Comparison of ENCODE assay signal across 16 cellular contexts in genomic region chr15:89506026-89506686, GRCh38. TPM values are rescaled to one million over a fixed set of nuclear protein-coding genes. Genes with fewer than 3 reads are reported as not detected.
A peak's percentile ranks its signal among the peaks of the same experiment; 100 is the strongest.
DNase-seq lines count a peak whose midpoint lies in the region; ATAC-seq and TF ChIP-seq lines count a peak whose summit lies in the region.
"Had no signal": no experiment of that assay in that cellular context is flagged by ENCODE, and none has a peak within 500 bp of the region (broad histone marks: within the 10 kb centered on the region; RNA-seq: fewer than 3 reads in every experiment).

No MANE protein-coding gene starts in this region.

- POLR2A ChIA-PET in HEK293 (lab: Yijun Ruan, JAX): no interaction called here

- no peak overlapping the region for H3K4me3 ChIP-seq in HEK293 (ENCODE audit: low read depth, low read length)
- H3K4me3 ChIP-seq: BLaER1 had no signal

- H3K9me3 ChIP-seq in HEK293 (ENCODE audit: control insufficient read depth, insufficient read depth, low read depth, low read length): no peaks in the 10 kb centered on the region
- H3K9me3 ChIP-seq: BLaER1 had no signal

- H3K36me3 ChIP-seq in HEK293 (ENCODE audit: control insufficient read depth in 2 of 2, insufficient read depth in 1 of 2, low read length in 2 of 2): no peaks in the 10 kb centered on the region
- H3K36me3 ChIP-seq: BLaER1 had no signal

- DNase-seq in activated CD8-positive, alpha-beta memory T cell treated with anti-CD3 and anti-CD28 coated beads for 24 hours: peak; percentile 28
- DNase-seq in activated CD8-positive, alpha-beta memory T cell treated with anti-CD3 and anti-CD28 coated beads, Interleukin-2, amount 50 U/mL, for 4 hours: no peak
- peak; percentile 33 for DNase-seq in ecto neural progenitor cell (ENCODE audit: low spot score)
- peak; percentile 24 for DNase-seq in left lobe of liver (ENCODE audit: low spot score)
- no peak for DNase-seq in DMS 273 treated with DMSO at 0.1 percent for 48 hours (lab: John Stamatoyannopoulos, UW)
- DNase-seq in NCI-H2081 treated with DMSO at 0.1 percent for 48 hours (lab: John Stamatoyannopoulos, UW): no peak
- DNase-seq in NCI-H510A (lab: John Stamatoyannopoulos, UW): no peak
- DNase-seq: 8988T; AML-193; CD8-positive, alpha-beta memory T cell; HCEC 1CT had no signal

- no peaks in the 10 kb centered on the region for H3K4me1 ChIP-seq in HEK293 (ENCODE audit: control insufficient read depth, insufficient read depth, low read length)
- H3K4me1 ChIP-seq: BLaER1 had no signal

- TF ChIP-seq CTCF in HEK293 (tag by site-specific recombination; IDR thresholded peaks at IDR 0.05): no peak

- ATAC-seq in left lobe of liver: no peak

- H3K27ac ChIP-seq in HEK293 (ENCODE audit: extremely low read depth, low read depth, low read length): no peak overlapping the region
- H3K27ac ChIP-seq: BLaER1 had no signal

- CTCF ChIA-PET in HEK293 (lab: Yijun Ruan, JAX): interaction anchor here (0.9 to 1.0 kb wide), 2 partner anchors 11 to 131 kb away, joined by 3 to 6 read pairs; no protein-coding TSS in a partner anchor

TF ChIP-seq in HEK293, 187 proteins besides CTCF, POLR2A, EP300 and RAD21:
- no peak for TF ChIP-seq ZNF561 (tag by site-specific recombination; IDR thresholded peaks at IDR 0.05; ENCODE audit: borderline replicate concordance)
- peak; percentile 56; the same call in 1 of the 2 replicates for TF ChIP-seq ZNF416 (tag by site-specific recombination; IDR thresholded peaks at IDR 0.05)
- peak; percentile 100 for TF ChIP-seq ZNF10 (tag by site-specific recombination; IDR thresholded peaks at IDR 0.05)
- TF ChIP-seq ZNF280D (tag by site-specific recombination; IDR thresholded peaks at IDR 0.05): 0 out of 2 replicates have a peak, but pooled peaks have one; percentile 48
TF ChIP-seq in HEK293: peak in this region for 3.

RNA-seq across cellular contexts. Expression of gene RHCG, which starts 9.8 kb away (rescaled TPM):
- 0.15 TPM for total RNA-seq in left lobe of liver
- total RNA-seq: CD8-positive, alpha-beta memory T cell; Daoy; H4; HT-29 had no signal

Comparison
In these comparisons a context has a peak if more than half of its experiments do, and no peak if none do; other contexts are left out.
1. DNase-seq: peak in activated CD8-positive, alpha-beta memory T cell treated with anti-CD3 and anti-CD28 coated beads for 24 hours (single experiment), ecto neural progenitor cell (single experiment) and left lobe of liver (single experiment); none in activated CD8-positive, alpha-beta memory T cell treated with anti-CD3 and anti-CD28 coated beads, Interleukin-2, amount 50 U/mL, for 4 hours (single experiment), DMS 273 treated with DMSO at 0.1 percent for 48 hours (single experiment), NCI-H2081 treated with DMSO at 0.1 percent for 48 hours (single experiment) and NCI-H510A (single experiment).